13 cellular contexts compared by ENCODE assay signal in the genomic region with DNA sequence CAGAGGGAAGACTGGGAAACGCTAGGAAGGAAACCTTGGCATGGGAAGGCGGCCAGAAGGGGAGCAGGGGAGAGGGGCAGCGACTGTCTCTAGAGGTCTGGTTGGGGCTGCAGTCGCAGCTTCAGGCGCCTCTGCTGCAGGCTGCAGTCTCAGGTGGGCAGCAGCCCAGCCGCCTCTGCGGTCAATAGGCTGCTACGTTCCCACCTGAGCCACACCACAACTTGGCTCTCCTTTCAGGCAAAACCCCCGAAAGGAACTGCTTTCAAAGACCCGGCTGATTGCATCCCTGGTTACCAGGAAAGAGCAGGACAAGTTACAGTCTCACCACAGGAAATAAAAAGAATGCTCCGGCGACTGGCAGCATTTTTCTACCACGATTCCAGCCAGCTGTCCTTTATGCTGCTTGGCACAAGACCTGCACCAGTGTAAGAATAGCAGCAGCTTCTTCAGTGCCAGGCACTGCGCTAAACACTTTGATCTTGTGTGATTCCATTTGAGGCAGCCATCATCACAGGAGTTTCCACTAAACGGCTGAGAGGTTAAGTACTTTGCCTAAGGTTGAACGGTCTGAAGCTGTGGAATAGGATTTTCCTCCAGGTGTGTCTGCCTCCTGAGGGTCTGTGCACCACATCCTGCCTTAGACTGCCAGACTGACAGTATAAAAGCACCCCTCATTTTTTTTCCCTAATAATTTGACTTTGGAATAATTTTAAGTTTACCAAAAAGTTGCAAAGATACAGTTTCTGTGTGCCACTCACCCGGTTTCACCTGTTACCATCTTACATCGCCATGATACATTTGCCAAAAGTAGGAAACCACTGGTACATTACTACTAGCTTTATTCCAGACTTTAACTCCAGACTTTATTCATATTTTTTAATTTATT. TPM values are rescaled to one million over a fixed set of nuclear protein-coding genes. Genes with fewer than 3 reads are reported as not detected.
DNase-seq lines count a peak whose midpoint lies in the region; ATAC-seq and TF ChIP-seq lines count a peak whose summit lies in the region.
"Had no signal": no experiment of that assay in that cellular context is flagged by ENCODE, and none has a peak within 500 bp of the region (broad histone marks: within the 10 kb centered on the region; RNA-seq: fewer than 3 reads in every experiment).

No MANE protein-coding gene starts in this region.

- H3K27me3 ChIP-seq in heart left ventricle = no peaks in the 10 kb centered on the region
- H3K27me3 ChIP-seq in skeletal muscle tissue (ENCODE audit: control insufficient read depth in 3 of 3, insufficient read depth in 3 of 3, low read length in 3 of 3) = no peaks in the 10 kb centered on the region
- H3K27me3 ChIP-seq: neutrophil had no signal

- H3K36me3 ChIP-seq in heart left ventricle (peaks cover 0 to 52% (median 40%) of the 10 kb centered on the region in 9 donors), skeletal muscle tissue (ENCODE audit: control insufficient read depth in 3 of 3, insufficient read depth in 3 of 3, low read length in 3 of 3) (peaks cover 37 to 38% (median 38%) of the 10 kb centered on the region in 3 donors)

- peaks cover 12% of the 10 kb centered on the region for H3K4me1 Mint-ChIP-seq in activated T-cell treated with anti-CD3 and anti-CD28 coated beads, Interleukin-2, amount 50 U/mL, for 72 hours (ENCODE audit: low read depth)
- H3K4me1 Mint-ChIP-seq in T-cell = peaks cover 10 to 13% (median 12%) of the 10 kb centered on the region in 3 donors

- WGBS in heart left ventricle, 4 donors = 42 to 51% (median 45%) methylated on average over 17 to 18 of the region's 18 CpGs

- no peak for DNase-seq in activated T-cell treated with anti-CD3 and anti-CD28 coated beads, Interleukin-2, amount 50 U/mL, for 72 hours
- no peak for DNase-seq in activated T-cell treated with anti-CD3 and anti-CD28 coated beads, Interleukin-2, amount 50 U/mL, for 48 hours
- DNase-seq in T-cell = no peak
- peak in 3 of 5 donors; percentile 33 to 67 (median 65) for DNase-seq in heart left ventricle
- no peak for DNase-seq in stimulated activated CD4-positive, alpha-beta T cell treated with anti-CD3 and anti-CD28 coated beads, Interleukin-4, amount 100 ng/mL, for 4 hours
- DNase-seq: activated CD4-positive, alpha-beta T cell treated with anti-CD3 and anti-CD28 coated beads, Interleukin-2, amount 50 U/mL, for 4 hours; NCI-H146; SHP77 had no signal

- no peak for TF ChIP-seq POLR2A in heart left ventricle (IDR thresholded peaks at IDR 0.05)

- no peak overlapping the region for H3K4me3 Mint-ChIP-seq in activated T-cell treated with anti-CD3 and anti-CD28 coated beads, Interleukin-2, amount 50 U/mL, for 72 hours
- no peak overlapping the region for H3K4me3 Mint-ChIP-seq in T-cell

- H3K9me3 ChIP-seq in heart left ventricle = no peaks in the 10 kb centered on the region
- no peaks in the 10 kb centered on the region for H3K9me3 ChIP-seq in skeletal muscle tissue (ENCODE audit: control insufficient read depth in 3 of 3, low read length in 3 of 3)
- H3K9me3 ChIP-seq: neutrophil had no signal

- no peaks in the 10 kb centered on the region for H3K9me3 Mint-ChIP-seq in activated T-cell treated with anti-CD3 and anti-CD28 coated beads, Interleukin-2, amount 50 U/mL, for 72 hours
- no peaks in the 10 kb centered on the region for H3K9me3 Mint-ChIP-seq in T-cell

- peaks cover 0 to 21% (median 10%) of the 10 kb centered on the region in 12 donors for H3K4me1 ChIP-seq in heart left ventricle
- H3K4me1 ChIP-seq in skeletal muscle tissue (ENCODE audit: control insufficient read depth in 3 of 3, insufficient read depth in 3 of 3, low read length in 3 of 3) = peaks cover 11 to 25% (median 13%) of the 10 kb centered on the region in 3 donors

- peak; percentile 12 to 18 for ATAC-seq in activated T-cell treated with anti-CD3 and anti-CD28 coated beads, Interleukin-2, amount 50 U/mL, for 72 hours (replicated peaks in 1 of 2)
- ATAC-seq in T-cell (replicated peaks in 1 of 4) = peak in 2 of 4 experiments; percentile 15 to 22
- peak; percentile 76 to 85 (median 79) for ATAC-seq in heart left ventricle
- no peak for ATAC-seq in HG02759 (IDR thresholded peaks at IDR 0.05; ENCODE audit: unreplicated experiment)
- ATAC-seq in GM19455 (IDR thresholded peaks at IDR 0.05; ENCODE audit: unreplicated experiment) = no peak

- peak overlapping the region in 2 of 3 donors; percentile 23 to 64 for H3K9ac ChIP-seq in skeletal muscle tissue (ENCODE audit: low read depth in 1 of 3, low read length in 3 of 3)

- peaks cover 13 to 22% of the 10 kb centered on the region in 2 donors for H3K36me3 Mint-ChIP-seq in activated T-cell treated with anti-CD3 and anti-CD28 coated beads, Interleukin-2, amount 50 U/mL, for 72 hours (ENCODE audit: insufficient read depth in 2 of 2)
- peaks cover 32% of the 10 kb centered on the region for H3K36me3 Mint-ChIP-seq in T-cell

- no peak for TF ChIP-seq CTCF in heart left ventricle (IDR thresholded peaks at IDR 0.05)

- CTCF ChIA-PET in T-cell (lab: Charles Lee) = no interaction called here

- intact Hi-C loops in heart left ventricle (cut with DNase I) = loop anchor here in 1 of 10 donors (10.0 kb wide), 1 partner anchor 47 kb away; no protein-coding TSS in a partner anchor

- POLR2A ChIA-PET in T-cell (lab: Charles Lee) = no interaction called here

- H3K4me3 ChIP-seq in heart left ventricle (no peak overlapping the region), skeletal muscle tissue (ENCODE audit: low read length in 3 of 3) (peak overlapping the region; percentile 1 to 49 (median 41))
- H3K4me3 ChIP-seq: coronary artery had no signal

- no peak overlapping the region for H3K27ac Mint-ChIP-seq in activated T-cell treated with anti-CD3 and anti-CD28 coated beads, Interleukin-2, amount 50 U/mL, for 72 hours
- peak overlapping the region; percentile 48 for H3K27ac Mint-ChIP-seq in T-cell

- H3K27me3 Mint-ChIP-seq in activated T-cell treated with anti-CD3 and anti-CD28 coated beads, Interleukin-2, amount 50 U/mL, for 72 hours (ENCODE audit: low read depth) = no peaks in the 10 kb centered on the region
- no peaks in the 10 kb centered on the region for H3K27me3 Mint-ChIP-seq in T-cell

- H3K27ac ChIP-seq in heart left ventricle (peak overlapping the region in 11 of 12 donors; percentile 32 to 75 (median 62)), skeletal muscle tissue (ENCODE audit: low read depth, low read length) (peak overlapping the region; percentile 61)
- H3K27ac ChIP-seq: coronary artery, neutrophil had no signal

RNA-seq across cellular contexts. Expression of a gene that starts 7.5 kb away (rescaled TPM):
- total RNA-seq in activated T-cell treated with anti-CD3 and anti-CD28 coated beads, Interleukin-2, amount 50 U/mL, for 72 hours = 1,000 to 10,000 TPM; 2,954 to 3,917 TPM
- total RNA-seq in T-cell = 1,000 to 10,000 TPM; 4,124 to 5,450 (median 5,009) TPM
- total RNA-seq in heart left ventricle = 1,000 to 10,000 TPM; 1,031 to 1,428 (median 1,294) TPM
- 1,000 to 10,000 TPM; 1,822 to 3,474 TPM for polyA plus RNA-seq in heart left ventricle
- total RNA-seq in skeletal muscle tissue = 6,829 TPM

RNA-seq across cellular contexts. Expression of a gene that starts 29.3 kb away (rescaled TPM):
- 100 to 1,000 TPM; 363 to 455 TPM for total RNA-seq in activated T-cell treated with anti-CD3 and anti-CD28 coated beads, Interleukin-2, amount 50 U/mL, for 72 hours
- total RNA-seq in T-cell = 100 to 1,000 TPM; 201 to 512 (median 406) TPM
- 1,000 to 10,000 TPM in 2 of 9 donors, 100 to 1,000 TPM in 7; 139 to 2,756 (median 300) TPM for total RNA-seq in heart left ventricle
- 100 to 1,000 TPM; 147 to 208 TPM for polyA plus RNA-seq in heart left ventricle
- total RNA-seq in skeletal muscle tissue = 63.2 TPM

Comparison
In these comparisons a context has a peak if more than half of its experiments do, and no peak if none do; other contexts are left out.
1. ATAC-seq: peak in activated T-cell treated with anti-CD3 and anti-CD28 coated beads, Interleukin-2, amount 50 U/mL, for 72 hours (2 of 2) and heart left ventricle (4 of 4); none in HG02759 (single experiment) and GM19455 (single experiment).
2. DNase-seq: peak in heart left ventricle (3 of 5); none in activated T-cell treated with anti-CD3 and anti-CD28 coated beads, Interleukin-2, amount 50 U/mL, for 72 hours (0 of 2), activated T-cell treated with anti-CD3 and anti-CD28 coated beads, Interleukin-2, amount 50 U/mL, for 48 hours (0 of 2), T-cell (0 of 34) and stimulated activated CD4-positive, alpha-beta T cell treated with anti-CD3 and anti-CD28 coated beads, Interleukin-4, amount 100 ng/mL, for 4 hours (0 of 2).
3. H3K4me3 ChIP-seq: peak in skeletal muscle tissue (3 of 3); none in heart left ventricle (0 of 12).